Comparison of ENCODE assay signal across 1 cellular context in the genomic region with DNA sequence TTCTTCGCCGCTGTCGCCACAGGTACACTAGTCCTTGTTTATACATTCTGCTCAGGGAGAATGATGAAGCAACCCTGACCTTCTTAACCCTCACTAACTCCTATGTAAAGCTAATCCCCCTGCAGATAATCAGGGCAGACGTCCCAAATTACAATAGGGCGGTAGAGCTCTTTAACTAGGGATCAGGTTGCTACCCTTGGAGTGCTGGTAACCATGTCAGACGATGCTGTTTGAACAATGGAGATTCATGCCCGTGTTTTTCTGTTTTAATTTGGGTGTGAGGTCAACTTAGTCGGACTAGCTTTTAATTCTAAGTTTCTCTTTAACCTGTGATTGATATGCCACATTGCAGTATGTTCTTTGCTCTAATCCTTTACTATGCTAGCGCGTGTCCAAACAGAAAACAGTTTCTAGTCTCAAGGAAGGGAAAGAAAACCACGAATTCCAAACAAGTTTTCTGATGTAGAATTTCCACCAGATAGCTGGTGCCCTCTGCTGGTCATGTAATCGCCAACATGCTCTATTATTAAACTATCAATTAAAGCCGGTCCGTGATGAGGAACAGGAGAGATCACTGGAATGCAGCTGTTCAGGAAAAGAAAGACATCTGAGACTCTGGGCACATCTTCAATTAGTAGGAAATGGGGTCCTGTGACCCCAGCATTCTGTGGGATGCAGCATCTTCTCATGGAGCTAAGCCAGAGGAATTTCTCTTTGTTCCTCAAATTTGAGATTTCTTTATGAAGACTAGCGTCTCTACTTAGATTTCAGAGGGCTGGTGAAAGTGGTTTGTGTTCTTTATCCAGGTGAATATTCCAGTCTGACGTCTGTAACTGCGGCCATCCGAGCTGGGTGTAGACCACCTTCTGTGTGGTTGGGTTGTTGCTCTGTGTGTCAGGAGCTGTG.
TF ChIP-seq lines count a peak whose summit lies in the region.

No MANE protein-coding gene starts in this region.

TF ChIP-seq in HEK293, 187 proteins besides CTCF, POLR2A, EP300 and RAD21 (continued from another document):
- TF ChIP-seq, protein P1, sequence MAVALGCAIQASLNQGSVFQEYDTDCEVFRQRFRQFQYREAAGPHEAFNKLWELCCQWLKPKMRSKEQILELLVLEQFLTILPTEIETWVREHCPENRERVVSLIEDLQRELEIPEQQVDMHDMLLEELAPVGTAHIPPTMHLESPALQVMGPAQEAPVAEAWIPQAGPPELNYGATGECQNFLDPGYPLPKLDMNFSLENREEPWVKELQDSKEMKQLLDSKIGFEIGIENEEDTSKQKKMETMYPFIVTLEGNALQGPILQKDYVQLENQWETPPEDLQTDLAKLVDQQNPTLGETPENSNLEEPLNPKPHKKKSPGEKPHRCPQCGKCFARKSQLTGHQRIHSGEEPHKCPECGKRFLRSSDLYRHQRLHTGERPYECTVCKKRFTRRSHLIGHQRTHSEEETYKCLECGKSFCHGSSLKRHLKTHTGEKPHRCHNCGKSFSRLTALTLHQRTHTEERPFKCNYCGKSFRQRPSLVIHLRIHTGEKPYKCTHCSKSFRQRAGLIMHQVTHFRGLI (tag by site-specific recombination; IDR thresholded peaks at IDR 0.05), result no peak; the same call in 1 of the 2 replicates
- TF ChIP-seq ZNF133 (tag by site-specific recombination; IDR thresholded peaks at IDR 0.05) (no peak), ZNF19 (tag by site-specific recombination; IDR thresholded peaks at IDR 0.05; ENCODE audit: low read depth) (no peak), ZNF596 (tag by site-specific recombination; IDR thresholded peaks at IDR 0.05) (no peak), ZNF560 (tag by site-specific recombination; IDR thresholded peaks at IDR 0.05; ENCODE audit: borderline replicate concordance) (no peak), ZNF175 (tag by site-specific recombination; IDR thresholded peaks at IDR 0.05) (no peak), ZNF555 (tag by site-specific recombination; conservative IDR thresholded peaks at IDR 0.05) (no peak), TCF7L2 (IDR thresholded peaks at IDR 0.05; ENCODE audit: borderline replicate concordance, low read depth, low read length) (no peak), GFI1B (tag by site-specific recombination; IDR thresholded peaks at IDR 0.05) (0 out of 2 replicates have a peak, but pooled peaks have one; percentile 7), HOXA7 (CRISPR knock-in tag; IDR thresholded peaks at IDR 0.05; ENCODE audit: borderline replicate concordance) (no peak), KLF7 (tag by site-specific recombination; IDR thresholded peaks at IDR 0.05; ENCODE audit: borderline replicate concordance) (no peak), KLF10 (tag by site-specific recombination; IDR thresholded peaks at IDR 0.05) (no peak), ZNF426 (tag by site-specific recombination; IDR thresholded peaks at IDR 0.05) (no peak), ZNF629 (tag by site-specific recombination; IDR thresholded peaks at IDR 0.05) (no peak), ZNF302 (tag by site-specific recombination; IDR thresholded peaks at IDR 0.05; ENCODE audit: low read depth) (no peak), HOXD13 (CRISPR knock-in tag; IDR thresholded peaks at IDR 0.05; ENCODE audit: borderline replicate concordance) (no peak), ZNF501 (tag by site-specific recombination; IDR thresholded peaks at IDR 0.05) (peak; percentile 57; the same call in 1 of the 2 replicates)
- TF ChIP-seq, protein P2, sequence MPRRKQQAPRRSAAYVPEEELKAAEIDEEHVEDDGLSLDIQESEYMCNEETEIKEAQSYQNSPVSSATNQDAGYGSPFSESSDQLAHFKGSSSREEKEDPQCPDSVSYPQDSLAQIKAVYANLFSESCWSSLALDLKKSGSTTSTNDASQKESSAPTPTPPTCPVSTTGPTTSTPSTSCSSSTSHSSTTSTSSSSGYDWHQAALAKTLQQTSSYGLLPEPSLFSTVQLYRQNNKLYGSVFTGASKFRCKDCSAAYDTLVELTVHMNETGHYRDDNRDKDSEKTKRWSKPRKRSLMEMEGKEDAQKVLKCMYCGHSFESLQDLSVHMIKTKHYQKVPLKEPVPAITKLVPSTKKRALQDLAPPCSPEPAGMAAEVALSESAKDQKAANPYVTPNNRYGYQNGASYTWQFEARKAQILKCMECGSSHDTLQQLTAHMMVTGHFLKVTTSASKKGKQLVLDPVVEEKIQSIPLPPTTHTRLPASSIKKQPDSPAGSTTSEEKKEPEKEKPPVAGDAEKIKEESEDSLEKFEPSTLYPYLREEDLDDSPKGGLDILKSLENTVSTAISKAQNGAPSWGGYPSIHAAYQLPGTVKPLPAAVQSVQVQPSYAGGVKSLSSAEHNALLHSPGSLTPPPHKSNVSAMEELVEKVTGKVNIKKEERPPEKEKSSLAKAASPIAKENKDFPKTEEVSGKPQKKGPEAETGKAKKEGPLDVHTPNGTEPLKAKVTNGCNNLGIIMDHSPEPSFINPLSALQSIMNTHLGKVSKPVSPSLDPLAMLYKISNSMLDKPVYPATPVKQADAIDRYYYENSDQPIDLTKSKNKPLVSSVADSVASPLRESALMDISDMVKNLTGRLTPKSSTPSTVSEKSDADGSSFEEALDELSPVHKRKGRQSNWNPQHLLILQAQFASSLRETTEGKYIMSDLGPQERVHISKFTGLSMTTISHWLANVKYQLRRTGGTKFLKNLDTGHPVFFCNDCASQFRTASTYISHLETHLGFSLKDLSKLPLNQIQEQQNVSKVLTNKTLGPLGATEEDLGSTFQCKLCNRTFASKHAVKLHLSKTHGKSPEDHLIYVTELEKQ (tag by site-specific recombination; IDR thresholded peaks at IDR 0.05; ENCODE audit: borderline replicate concordance), result no peak
- TF ChIP-seq, protein P3, sequence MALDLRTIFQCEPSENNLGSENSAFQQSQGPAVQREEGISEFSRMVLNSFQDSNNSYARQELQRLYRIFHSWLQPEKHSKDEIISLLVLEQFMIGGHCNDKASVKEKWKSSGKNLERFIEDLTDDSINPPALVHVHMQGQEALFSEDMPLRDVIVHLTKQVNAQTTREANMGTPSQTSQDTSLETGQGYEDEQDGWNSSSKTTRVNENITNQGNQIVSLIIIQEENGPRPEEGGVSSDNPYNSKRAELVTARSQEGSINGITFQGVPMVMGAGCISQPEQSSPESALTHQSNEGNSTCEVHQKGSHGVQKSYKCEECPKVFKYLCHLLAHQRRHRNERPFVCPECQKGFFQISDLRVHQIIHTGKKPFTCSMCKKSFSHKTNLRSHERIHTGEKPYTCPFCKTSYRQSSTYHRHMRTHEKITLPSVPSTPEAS (tag by site-specific recombination; IDR thresholded peaks at IDR 0.05), result no peak
- TF ChIP-seq, protein P4, sequence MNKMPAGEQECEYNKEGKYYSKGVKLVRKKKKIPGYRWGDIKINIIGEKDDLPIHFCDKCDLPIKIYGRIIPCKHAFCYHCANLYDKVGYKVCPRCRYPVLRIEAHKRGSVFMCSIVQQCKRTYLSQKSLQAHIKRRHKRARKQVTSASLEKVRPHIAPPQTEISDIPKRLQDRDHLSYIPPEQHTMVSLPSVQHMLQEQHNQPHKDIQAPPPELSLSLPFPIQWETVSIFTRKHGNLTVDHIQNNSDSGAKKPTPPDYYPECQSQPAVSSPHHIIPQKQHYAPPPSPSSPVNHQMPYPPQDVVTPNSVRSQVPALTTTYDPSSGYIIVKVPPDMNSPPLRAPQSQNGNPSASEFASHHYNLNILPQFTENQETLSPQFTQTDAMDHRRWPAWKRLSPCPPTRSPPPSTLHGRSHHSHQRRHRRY (tag by site-specific recombination; IDR thresholded peaks at IDR 0.05), result no peak
